10 cellular contexts compared by ENCODE assay signal in the genomic region with DNA sequence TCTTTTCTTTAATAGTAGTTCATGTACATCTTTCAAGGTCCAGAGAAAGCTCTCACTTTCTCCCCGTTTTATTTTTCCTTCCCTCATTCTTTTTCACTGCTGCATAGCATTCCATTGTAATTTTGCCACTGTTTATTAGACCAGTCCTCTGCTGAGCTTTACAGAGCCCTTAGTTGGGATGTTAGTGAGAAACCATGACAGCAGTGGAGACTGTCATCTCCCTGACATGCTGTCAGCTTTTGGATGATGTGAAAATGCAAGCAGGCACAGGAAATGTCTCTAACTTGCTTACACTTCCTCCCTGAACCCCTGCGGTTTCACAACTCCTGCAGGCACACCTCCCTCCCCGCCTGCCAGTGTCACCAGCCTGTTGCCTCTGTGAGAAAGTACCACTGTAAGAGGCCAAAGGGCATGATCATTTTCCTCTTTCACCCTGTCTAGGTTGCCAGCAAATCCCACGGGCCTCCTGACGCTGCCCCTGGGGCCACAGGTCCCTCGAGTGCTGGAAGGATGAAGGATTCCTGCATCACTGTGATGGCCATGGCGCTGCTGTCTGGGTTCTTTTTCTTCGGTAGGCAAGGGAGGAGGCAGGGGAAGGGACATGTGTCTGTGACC. TPM values are rescaled to one million over a fixed set of nuclear protein-coding genes. Genes with fewer than 3 reads are reported as not detected.
DNase-seq lines count a peak whose midpoint lies in the region; ATAC-seq, FAIRE-seq and TF ChIP-seq lines count a peak whose summit lies in the region.
"Had no signal": no experiment of that assay in that cellular context is flagged by ENCODE, and none has a peak within 500 bp of the region (broad histone marks: within the 10 kb centered on the region; RNA-seq: fewer than 3 reads in every experiment).

A gene (plus strand): TSS at position 415 of the 615 bp plus-strand sequence. CDS start 96 bp downstream, at position 511.

- POLR2A ChIA-PET in activated CD8-positive, alpha-beta T cell treated with anti-CD3 and anti-CD28 coated beads, Interleukin-2, amount 10 ng/mL, durations not matched to agents 7 days and 5 days (lab: Charles Lee), result interaction anchor here (0.5 to 7.7 kb wide), 14 partner anchors 8 to 86 kb away, joined by 3 to 206 read pairs (median 6); a partner anchor contains a TSS

- FAIRE-seq in D721Med (lab: Jason Lieb, UNC), result no peak

- peak within 1 kb of the TSS; percentile 96 for H3K27ac Mint-ChIP-seq in activated CD8-positive, alpha-beta T cell treated with anti-CD3 and anti-CD28 coated beads, Interleukin-2, amount 10 ng/mL, durations not matched to agents 7 days and 5 days

- peaks cover 61% of the 10 kb centered on the region for H3K4me1 Mint-ChIP-seq in activated CD8-positive, alpha-beta T cell treated with anti-CD3 and anti-CD28 coated beads, Interleukin-2, amount 10 ng/mL, durations not matched to agents 7 days and 5 days (ENCODE audit: low read depth)

- intact Hi-C loops in left cardiac atrium (cut with DNase I), result no loop called here

- DNase-seq in Jurkat, Clone E6-1 (ENCODE audit: low read depth, low spot score), result peak; percentile 95
- peak; percentile 92 for DNase-seq in activated CD8-positive, alpha-beta T cell treated with anti-CD3 and anti-CD28 coated beads, Interleukin-2, amount 10 ng/mL, durations not matched to agents 7 days and 5 days
- DNase-seq in left cardiac atrium (peak; percentile 51), D721Med (ENCODE audit: insufficient read length, low spot score) (no peak), NCI-H1694 treated with DMSO at 0.1 percent for 48 hours (lab: John Stamatoyannopoulos, UW) (no peak), NCI-H748 (lab: John Stamatoyannopoulos, UW; ENCODE audit: unreplicated experiment) (no peak)
- peak; percentile 73 for DNase-seq in stimulated activated CD8-positive, alpha-beta memory T cell treated with anti-CD3 and anti-CD28 coated beads, Interleukin-12 subunit alpha, Interleukin-12 subunit beta, amount 100 ng/mL, for 1 hour (ENCODE audit: low read depth)

- H3K4me3 ChIP-seq in Jurkat, Clone E6-1 (ENCODE audit: low read length), result peak within 1 kb of the TSS; percentile 62

- ATAC-seq in GM19351 (IDR thresholded peaks at IDR 0.05; ENCODE audit: unreplicated experiment), result peak; percentile 38
- ATAC-seq in activated CD8-positive, alpha-beta T cell treated with anti-CD3 and anti-CD28 coated beads, Interleukin-2, amount 10 ng/mL, durations not matched to agents 7 days and 5 days, result peak; percentile 85
- peak; percentile 73 to 80 for ATAC-seq in left cardiac atrium

- CTCF ChIA-PET in activated CD8-positive, alpha-beta T cell treated with anti-CD3 and anti-CD28 coated beads, Interleukin-2, amount 10 ng/mL, durations not matched to agents 7 days and 5 days (lab: Charles Lee), result interaction anchor here (0.7 to 10.5 kb wide), 8 partner anchors 12 to 55 kb away, joined by 3 to 139 read pairs (median 4); a partner anchor contains a TSS

- peaks cover 45% of the 10 kb centered on the region for H3K36me3 Mint-ChIP-seq in activated CD8-positive, alpha-beta T cell treated with anti-CD3 and anti-CD28 coated beads, Interleukin-2, amount 10 ng/mL, durations not matched to agents 7 days and 5 days (ENCODE audit: low read depth)

- no peaks in the 10 kb centered on the region for H3K27me3 Mint-ChIP-seq in activated CD8-positive, alpha-beta T cell treated with anti-CD3 and anti-CD28 coated beads, Interleukin-2, amount 10 ng/mL, durations not matched to agents 7 days and 5 days (ENCODE audit: low read depth)

- no peaks in the 10 kb centered on the region for H3K9me3 Mint-ChIP-seq in activated CD8-positive, alpha-beta T cell treated with anti-CD3 and anti-CD28 coated beads, Interleukin-2, amount 10 ng/mL, durations not matched to agents 7 days and 5 days (ENCODE audit: insufficient read depth)

- peak within 1 kb of the TSS; percentile 98 for H3K4me3 Mint-ChIP-seq in activated CD8-positive, alpha-beta T cell treated with anti-CD3 and anti-CD28 coated beads, Interleukin-2, amount 10 ng/mL, durations not matched to agents 7 days and 5 days

- no peak for TF ChIP-seq CTCF in D721Med (IDR thresholded peaks at IDR 0.05; ENCODE audit: insufficient read depth, missing control alignments)

RNA-seq across cellular contexts. Expression of the gene that starts here (rescaled TPM):
- 48.4 TPM for polyA plus RNA-seq in Jurkat, Clone E6-1 (2012; ENCODE audit: insufficient read depth, insufficient read length)
- 100 to 1,000 TPM; 458 to 471 TPM for total RNA-seq in activated CD8-positive, alpha-beta T cell treated with anti-CD3 and anti-CD28 coated beads, Interleukin-2, amount 10 ng/mL, durations not matched to agents 7 days and 5 days
- total RNA-seq in left cardiac atrium, result 1 to 10 TPM; 3.3 to 3.9 TPM
- total RNA-seq: SK-MEL-5 had no signal
- polyA plus RNA-seq: neural cell had no signal

Comparison
In these comparisons a context has a peak if more than half of its experiments do, and no peak if none do; other contexts are left out.
1. RNA of the gene that starts here (total RNA-seq): 458 to 471 TPM in activated CD8-positive, alpha-beta T cell treated with anti-CD3 and anti-CD28 coated beads, Interleukin-2, amount 10 ng/mL, durations not matched to agents 7 days and 5 days; 3.3 to 3.9 TPM in left cardiac atrium; every median in the first group is over 10 times any median in the second.
2. DNase-seq: peak in Jurkat, Clone E6-1 (single experiment), activated CD8-positive, alpha-beta T cell treated with anti-CD3 and anti-CD28 coated beads, Interleukin-2, amount 10 ng/mL, durations not matched to agents 7 days and 5 days (single experiment), left cardiac atrium (single experiment) and stimulated activated CD8-positive, alpha-beta memory T cell treated with anti-CD3 and anti-CD28 coated beads, Interleukin-12 subunit alpha, Interleukin-12 subunit beta, amount 100 ng/mL, for 1 hour (single experiment); none in D721Med (single experiment), NCI-H1694 treated with DMSO at 0.1 percent for 48 hours (single experiment) and NCI-H748 (single experiment).
3. Peak in every context shown above with its lines, with median percentiles within 50 percentile points of each other: ATAC-seq.